In the genomic region with DNA sequence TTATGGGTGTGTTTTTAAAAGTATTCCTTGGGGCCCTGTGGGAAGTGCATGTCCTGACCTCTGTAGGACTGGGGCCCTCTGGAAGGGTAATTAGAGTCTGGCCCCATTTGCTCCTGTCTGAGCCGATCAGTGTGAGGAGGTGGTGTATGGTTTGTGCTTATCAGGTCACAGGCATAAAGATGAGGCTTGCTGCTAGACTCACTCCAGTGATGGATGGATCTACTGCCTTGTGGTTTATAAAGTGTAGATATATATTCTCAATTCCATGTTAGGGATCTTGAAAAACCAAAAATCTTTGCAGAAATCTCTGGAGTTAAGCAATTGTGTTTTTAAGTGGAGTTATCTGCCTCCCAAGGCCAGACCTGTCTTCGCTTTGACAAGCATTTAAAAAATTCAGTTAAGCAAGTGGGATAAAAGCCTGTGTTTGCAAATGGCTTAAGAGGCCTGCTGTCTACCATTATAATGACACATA, we compare ENCODE assay signal across 1 cellular context.
TF ChIP-seq lines count a peak whose summit lies in the region.

No MANE protein-coding gene starts in this region.

TF ChIP-seq in GM23338, 12 proteins besides CTCF, POLR2A, EP300 and RAD21 (continued from another document):
- TF ChIP-seq ZNF462 (CRISPR knock-in tag; IDR thresholded peaks at IDR 0.05) = no peak
- no peak for TF ChIP-seq CREB1 (CRISPR knock-in tag; IDR thresholded peaks at IDR 0.05; ENCODE audit: low read depth)
- TF ChIP-seq REST (IDR thresholded peaks at IDR 0.05; ENCODE audit: unreplicated experiment) = no peak
- TF ChIP-seq JUNB (IDR thresholded peaks at IDR 0.05; ENCODE audit: unreplicated experiment) = no peak
